Comparison of ENCODE assay signal across 36 cellular contexts in the genomic region with DNA sequence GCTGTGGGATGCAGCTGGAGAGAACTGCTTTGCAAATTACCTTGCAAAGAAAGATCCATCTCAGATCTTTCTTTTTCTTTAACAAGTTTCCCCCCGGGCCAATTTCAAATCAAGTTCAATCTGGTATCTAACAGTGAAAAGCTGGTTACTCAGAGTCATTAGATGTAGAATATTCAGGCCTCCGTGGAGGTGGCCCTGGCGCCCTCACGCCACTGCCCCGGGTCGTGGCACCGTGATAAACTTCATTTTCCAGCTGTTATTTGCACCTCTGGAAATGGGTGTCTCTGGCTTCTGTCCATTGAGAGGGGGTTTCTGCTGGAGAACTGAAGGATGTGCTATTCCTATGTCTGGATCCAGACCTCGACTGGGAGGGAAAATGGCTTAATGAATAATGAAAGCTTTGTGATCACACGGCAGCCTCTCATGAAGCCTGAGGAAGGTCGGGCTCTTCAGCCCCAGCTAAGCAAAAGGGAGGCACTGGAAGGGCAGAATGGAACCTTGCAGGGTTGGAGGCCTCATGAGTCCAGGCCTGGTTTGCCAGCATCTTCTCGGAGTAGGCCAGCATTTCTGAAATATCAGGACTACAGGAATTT. TPM values are rescaled to one million over a fixed set of nuclear protein-coding genes. Genes with fewer than 3 reads are reported as not detected.
"Had no signal": no experiment of that assay in that cellular context is flagged by ENCODE, and none has a peak within 500 bp of the region (broad histone marks: within the 10 kb centered on the region; RNA-seq: fewer than 3 reads in every experiment).

No MANE protein-coding gene starts in this region.

- H3K4me1 Mint-ChIP-seq: activated B cell treated with CpG ODN at 0.5 μM for 24 hours; central memory CD8-positive, alpha-beta T cell had no signal

- ATAC-seq: activated naive CD4-positive, alpha-beta T cell treated with anti-CD3 and anti-CD28 coated beads, Interleukin-2, amount 50 U/mL, for 72 hours; activated T-cell treated with anti-CD3 and anti-CD28 coated beads, Interleukin-2, amount 50 U/mL, for 4 hours; body of pancreas had no signal

- FAIRE-seq: astrocyte, bronchial epithelial cell had no signal

- H3K36me3 ChIP-seq: adrenal gland, MG63 had no signal

- H3K9me3 Mint-ChIP-seq: activated B cell treated with CpG ODN at 0.5 μM for 24 hours; activated CD4-positive, alpha-beta memory T cell treated with anti-CD3 and anti-CD28 coated beads for 36 hours; activated naive CD4-positive, alpha-beta T cell treated with anti-CD3 and anti-CD28 coated beads for 36 hours; activated naive CD4-positive, alpha-beta T cell treated with anti-CD3 and anti-CD28 coated beads, Interleukin-2, amount 50 U/mL, for 72 hours; activated T-cell treated with anti-CD3 and anti-CD28 coated beads, Interleukin-2, amount 50 U/mL, for 4 hours; activated T-helper 1 cell treated with anti-CD3 and anti-CD28 coated beads, Interleukin-12 subunit alpha, Interleukin-12 subunit beta, Interleukin-2, Interleukin-4 antibody, amounts not matched to agents 30 ng/mL and 10 ng/mL and 1 ng/mL, durations not matched to agents 14 hours and 24 hours and 36 hours; central memory CD8-positive, alpha-beta T cell had no signal

- H3K4me1 ChIP-seq: adrenal gland, body of pancreas had no signal

- H3K4me3 Mint-ChIP-seq: activated B cell treated with CpG ODN at 0.5 μM for 24 hours; activated CD4-positive, alpha-beta memory T cell treated with anti-CD3 and anti-CD28 coated beads for 36 hours; activated naive CD4-positive, alpha-beta T cell treated with anti-CD3 and anti-CD28 coated beads for 36 hours; activated T-cell treated with anti-CD3 and anti-CD28 coated beads, Interleukin-2, amount 50 U/mL, for 4 hours; activated T-helper 1 cell treated with anti-CD3 and anti-CD28 coated beads, Interleukin-12 subunit alpha, Interleukin-12 subunit beta, Interleukin-2, Interleukin-4 antibody, amounts not matched to agents 30 ng/mL and 10 ng/mL and 1 ng/mL, durations not matched to agents 14 hours and 24 hours and 36 hours; central memory CD8-positive, alpha-beta T cell had no signal

- H3K9me3 ChIP-seq: adrenal gland, body of pancreas, MG63 had no signal

- H3K27me3 ChIP-seq: adrenal gland, body of pancreas, MG63 had no signal

- H3K36me3 Mint-ChIP-seq: activated CD4-positive, alpha-beta memory T cell treated with anti-CD3 and anti-CD28 coated beads for 36 hours; activated naive CD4-positive, alpha-beta T cell treated with anti-CD3 and anti-CD28 coated beads, Interleukin-2, amount 50 U/mL, for 72 hours had no signal

- DNase-seq: activated B cell treated with CpG ODN at 0.5 μM for 24 hours; activated CD4-positive, alpha-beta memory T cell treated with anti-CD3 and anti-CD28 coated beads for 36 hours; activated CD4-positive, alpha-beta T cell treated with anti-CD3 and anti-CD28 coated beads for 4 hours; activated CD4-positive, alpha-beta T cell treated with anti-CD3 and anti-CD28 coated beads, Interleukin-2, amount 50 U/mL, for 1 hour; activated CD4-positive, CD25-positive, alpha-beta regulatory T cell treated with anti-CD3 and anti-CD28 coated beads, Interleukin-2, amount 50 U/mL, for 72 hours; activated CD8-positive, alpha-beta memory T cell treated with anti-CD3 and anti-CD28 coated beads, Interleukin-2, amount 50 U/mL, for 4 hours; activated gamma-delta T cell treated with Interleukin-2 at 50 U/mL for 16 hours; activated naive CD4-positive, alpha-beta T cell treated with anti-CD3 and anti-CD28 coated beads for 36 hours; activated T-cell treated with anti-CD3 and anti-CD28 coated beads for 4 hours; activated T-cell treated with anti-CD3 and anti-CD28 coated beads, Interleukin-2, amount 50 U/mL, for 4 hours; adrenal gland; Kasumi-1; KG1; MG63; NCI-H1048; NCI-H1105 treated with DMSO at 0.1 percent for 48 hours; NCI-H1436 treated with DMSO at 0.1 percent for 48 hours; NCI-H1694 treated with DMSO at 0.1 percent for 48 hours; NCI-H2029; NCI-H345; NCI-H524 treated with DMSO at 0.1 percent for 48 hours; NK-92 treated with Interleukin-12 subunit alpha and Interleukin-12 subunit beta, amount 100 ng/mL, for 24 hours; PC-9; Right ventricle myocardium superior; T-helper 1 cell; T-helper 2 cell; T-helper 9 cell had no signal

- H3K4me3 ChIP-seq: adrenal gland, body of pancreas, MG63, PC-9, SK-N-MC had no signal

- H3K27ac ChIP-seq: adrenal gland, body of pancreas, PC-9, SK-N-MC, VCaP had no signal

- H3K27ac Mint-ChIP-seq: activated B cell treated with CpG ODN at 0.5 μM for 24 hours; activated CD4-positive, alpha-beta memory T cell treated with anti-CD3 and anti-CD28 coated beads for 36 hours; activated naive CD4-positive, alpha-beta T cell treated with anti-CD3 and anti-CD28 coated beads for 36 hours; activated naive CD4-positive, alpha-beta T cell treated with anti-CD3 and anti-CD28 coated beads, Interleukin-2, amount 50 U/mL, for 72 hours; activated T-helper 1 cell treated with anti-CD3 and anti-CD28 coated beads, Interleukin-12 subunit alpha, Interleukin-12 subunit beta, Interleukin-2, Interleukin-4 antibody, amounts not matched to agents 30 ng/mL and 10 ng/mL and 1 ng/mL, durations not matched to agents 14 hours and 24 hours and 36 hours had no signal

RNA-seq across cellular contexts. Expression of a gene that starts 30.5 kb away (rescaled TPM):
- total RNA-seq: activated B cell treated with CpG ODN at 0.5 μM for 24 hours; activated CD4-positive, alpha-beta memory T cell treated with anti-CD3 and anti-CD28 coated beads for 36 hours; activated naive CD4-positive, alpha-beta T cell treated with anti-CD3 and anti-CD28 coated beads for 36 hours; activated naive CD4-positive, alpha-beta T cell treated with anti-CD3 and anti-CD28 coated beads, Interleukin-2, amount 50 U/mL, for 72 hours; activated T-helper 1 cell treated with anti-CD3 and anti-CD28 coated beads, Interleukin-12 subunit alpha, Interleukin-12 subunit beta, Interleukin-2, Interleukin-4 antibody, amounts not matched to agents 30 ng/mL and 10 ng/mL and 1 ng/mL, durations not matched to agents 14 hours and 24 hours and 36 hours; bronchial epithelial cell; Right ventricle myocardium superior had no signal

RNA-seq across cellular contexts. Expression of a gene that starts 49.3 kb away (rescaled TPM):
- total RNA-seq: activated B cell treated with CpG ODN at 0.5 μM for 24 hours; activated CD4-positive, alpha-beta memory T cell treated with anti-CD3 and anti-CD28 coated beads for 36 hours; activated naive CD4-positive, alpha-beta T cell treated with anti-CD3 and anti-CD28 coated beads for 36 hours; activated naive CD4-positive, alpha-beta T cell treated with anti-CD3 and anti-CD28 coated beads, Interleukin-2, amount 50 U/mL, for 72 hours; activated T-cell treated with anti-CD3 and anti-CD28 coated beads, Interleukin-2, amount 50 U/mL, for 4 hours; activated T-helper 1 cell treated with anti-CD3 and anti-CD28 coated beads, Interleukin-12 subunit alpha, Interleukin-12 subunit beta, Interleukin-2, Interleukin-4 antibody, amounts not matched to agents 30 ng/mL and 10 ng/mL and 1 ng/mL, durations not matched to agents 14 hours and 24 hours and 36 hours; astrocyte; body of pancreas; bronchial epithelial cell; NCI-H460; PC-9; Right ventricle myocardium superior had no signal
